Comparison of ENCODE assay signal across 14 cellular contexts in the genomic region with DNA sequence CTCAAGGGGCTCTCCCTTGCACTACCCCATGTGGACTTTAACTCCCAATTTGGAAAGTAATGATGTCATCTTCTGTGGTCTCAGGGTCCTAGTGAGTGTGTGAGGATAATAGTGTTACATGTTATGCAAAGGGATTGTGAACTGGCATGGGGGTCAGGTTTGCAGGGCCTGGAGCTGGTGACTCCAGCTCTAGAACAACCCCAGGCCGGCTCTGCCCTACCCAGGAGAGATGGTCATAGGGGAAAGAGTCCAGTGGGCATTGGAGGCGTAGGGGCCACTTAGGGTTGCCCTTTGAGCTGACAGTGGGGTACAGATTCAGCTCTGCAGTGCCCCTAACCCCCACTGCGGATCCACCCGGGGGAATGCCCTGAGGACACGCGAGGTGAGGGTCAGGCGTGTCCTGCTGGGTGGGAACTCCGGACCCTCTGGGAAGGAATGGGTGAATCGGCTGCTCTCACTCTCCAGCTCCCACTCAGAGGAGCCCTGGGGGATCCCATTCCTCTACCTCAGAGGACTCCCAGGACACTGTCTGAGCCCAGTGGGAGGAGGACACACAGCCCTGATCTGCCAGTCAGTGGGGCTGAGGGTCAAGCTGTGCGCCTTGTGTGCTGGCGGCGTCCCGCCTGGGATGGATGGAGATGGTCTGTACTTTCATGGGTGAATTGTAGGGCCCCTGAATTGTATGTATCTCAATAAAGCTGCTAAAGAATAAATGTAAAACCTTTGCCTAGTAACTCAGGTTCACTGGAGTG. TPM values are rescaled to one million over a fixed set of nuclear protein-coding genes. Genes with fewer than 3 reads are reported as not detected.
DNase-seq lines count a peak whose midpoint lies in the region; ATAC-seq, FAIRE-seq and TF ChIP-seq lines count a peak whose summit lies in the region.
"Had no signal": no experiment of that assay in that cellular context is flagged by ENCODE, and none has a peak within 500 bp of the region (broad histone marks: within the 10 kb centered on the region; RNA-seq: fewer than 3 reads in every experiment).

No MANE protein-coding gene starts in this region.

- FAIRE-seq in K562 (lab: Jason Lieb, UNC) = no peak

- no peak overlapping the region for H2AFZ ChIP-seq in K562 (ENCODE audit: low read depth, low read length)

- no peaks in the 10 kb centered on the region for H3K36me3 Mint-ChIP-seq in naive thymus-derived CD8-positive, alpha-beta T cell
- H3K36me3 Mint-ChIP-seq: stimulated activated effector memory CD8-positive, alpha-beta T cell treated with anti-CD3 and anti-CD28 coated beads, Interleukin-12 subunit alpha, Interleukin-12 subunit beta, amount 100 ng/mL, for 72 hours had no signal

- CTCF ChIA-PET in K562 (lab: Yijun Ruan, JAX; ENCODE audit: low intra/inter-chr PET ratio) = no interaction called here

- ATAC-seq in K562 (no peak), HG03025 (IDR thresholded peaks at IDR 0.05; ENCODE audit: low FRiP score, unreplicated experiment) (no peak)
- ATAC-seq in naive thymus-derived CD8-positive, alpha-beta T cell = no peak
- ATAC-seq: stimulated activated effector memory CD8-positive, alpha-beta T cell treated with anti-CD3 and anti-CD28 coated beads, Interleukin-12 subunit alpha, Interleukin-12 subunit beta, amount 100 ng/mL, for 72 hours had no signal

- no peaks in the 10 kb centered on the region for H3K9me3 ChIP-seq in K562 (replicated peaks; ENCODE audit: control insufficient read depth, insufficient read depth, low read depth, low read length)

- no peaks in the 10 kb centered on the region for H3K79me2 ChIP-seq in K562 (ENCODE audit: control insufficient read depth, insufficient read depth, low read length)

- no TSS peak for BruUV-seq in K562 (replicated peaks; lab: Mats Ljungman, UMichigan)

- POLR2A ChIA-PET in K562 (lab: Yijun Ruan, JAX) = interaction anchor here (0.6 to 3.1 kb wide), 4 partner anchors 14 to 922 kb away, joined by 3 to 10 read pairs (median 3); partner anchors contain the start of genes BRD9 and TRIP13
- POLR2A ChIA-PET in naive thymus-derived CD8-positive, alpha-beta T cell (lab: Charles Lee) = interaction anchor here (1.0 to 1.3 kb wide), 2 partner anchors 9 to 380 kb away, joined by 3 to 4 read pairs; no protein-coding TSS in a partner anchor

- H3K27me3 Mint-ChIP-seq in naive thymus-derived CD8-positive, alpha-beta T cell = peaks cover 12 to 45% (median 24%) of the 10 kb centered on the region in 5 donors

- TF ChIP-seq POLR2A in K562 (conservative IDR thresholded peaks at IDR 0.05) = no peak

- H3K4me3 ChIP-seq in K562 = no peak overlapping the region

- H3K27ac ChIP-seq in K562 (ENCODE audit: extremely low read depth, low read depth, low read length) = no peak overlapping the region

- H3K4me1 ChIP-seq in K562 (replicated peaks in 1 of 2; ENCODE audit: control insufficient read depth in 2 of 2, insufficient read depth in 2 of 2, low read length in 2 of 2) = peaks cover 0 to 49% of the 10 kb centered on the region in 2 experiments; a peak in 3 of 5 replicates

- no peaks in the 10 kb centered on the region for H3K9me3 Mint-ChIP-seq in naive thymus-derived CD8-positive, alpha-beta T cell
- H3K9me3 Mint-ChIP-seq: stimulated activated effector memory CD8-positive, alpha-beta T cell treated with anti-CD3 and anti-CD28 coated beads, Interleukin-12 subunit alpha, Interleukin-12 subunit beta, amount 100 ng/mL, for 72 hours had no signal

- no peak for TF ChIP-seq RAD21 in K562 (CRISPR knock-in tag; conservative IDR thresholded peaks at IDR 0.05 in 1 of 2, IDR thresholded peaks at IDR 0.05 in 1 of 2)

- TF ChIP-seq CTCF in K562 (IDR thresholded peaks at IDR 0.05 in 2 of 3, conservative IDR thresholded peaks at IDR 0.05 in 1 of 3; ENCODE audit: insufficient read depth in 2 of 3, low read depth in 1 of 3, low read length in 3 of 3) = no peak

- no peak overlapping the region for H3K9ac ChIP-seq in K562 (ENCODE audit: insufficient read depth in 1 of 2, low read depth in 2 of 2, low read length in 2 of 2)

- no peaks in the 10 kb centered on the region for H3K9me1 ChIP-seq in K562 (ENCODE audit: control insufficient read depth, insufficient read depth, low read length)

- peak overlapping the region; percentile 57 to 81 (median 69) for H3K4me3 Mint-ChIP-seq in naive thymus-derived CD8-positive, alpha-beta T cell
- H3K4me3 Mint-ChIP-seq: stimulated activated effector memory CD8-positive, alpha-beta T cell treated with anti-CD3 and anti-CD28 coated beads, Interleukin-12 subunit alpha, Interleukin-12 subunit beta, amount 100 ng/mL, for 72 hours had no signal

- H3K4me1 Mint-ChIP-seq in naive thymus-derived CD8-positive, alpha-beta T cell = peaks cover 19 to 39% (median 29%) of the 10 kb centered on the region in 4 donors

- in situ Hi-C loops in K562 (cut with MboI) = no loop called here

- WGBS in K562 (ENCODE audit: insufficient coverage, low coverage, missing lambda C conversion rate) = 53% methylated on average over 13 of the region's 13 CpGs

- H3K27me3 ChIP-seq in K562 (ENCODE audit: control insufficient read depth in 2 of 2, insufficient read depth in 2 of 2, low read length in 2 of 2) = peaks cover 44 to 81% of the 10 kb centered on the region in 2 experiments

- peak; percentile 2 for DNase-seq in stimulated activated CD4-positive, alpha-beta T cell treated with anti-CD3 and anti-CD28 coated beads, Interleukin-4, amount 100 ng/mL, for 24 hours
- DNase-seq in stimulated activated CD4-positive, alpha-beta T cell treated with anti-CD3 and anti-CD28 coated beads, Interleukin-2, amount 100 ng/mL, for 48 hours = no peak
- DNase-seq in K562 (ENCODE audit: extremely low read depth in 1 of 4, low spot score in 3 of 4) (no peak), NCI-H2029 (lab: John Stamatoyannopoulos, UW) (no peak), cortex of kidney (lab: John Stamatoyannopoulos, UW) (no peak), NCI-H128 (lab: John Stamatoyannopoulos, UW; ENCODE audit: unreplicated experiment) (no peak)
- peak in 1 of 10 donors; percentile 15 for DNase-seq in naive thymus-derived CD8-positive, alpha-beta T cell
- DNase-seq: dermis blood vessel endothelial cell; midbrain; NCI-H1092; NCI-H774; stimulated activated CD4-positive, alpha-beta T cell treated with anti-CD3 and anti-CD28 coated beads, Interleukin-12 subunit alpha, Interleukin-12 subunit beta, amount 100 ng/mL, for 4 hours had no signal

- TF ChIP-seq EP300 in K562 (IDR thresholded peaks at IDR 0.05; ENCODE audit: low read length) = no peak

- peak overlapping the region in 1 of 10 donors; percentile 50 for H3K27ac Mint-ChIP-seq in naive thymus-derived CD8-positive, alpha-beta T cell
- H3K27ac Mint-ChIP-seq: stimulated activated effector memory CD8-positive, alpha-beta T cell treated with anti-CD3 and anti-CD28 coated beads, Interleukin-12 subunit alpha, Interleukin-12 subunit beta, amount 100 ng/mL, for 72 hours had no signal

- H3K4me2 ChIP-seq in K562 (ENCODE audit: insufficient read depth, low read length) = no peak overlapping the region

- H3K36me3 ChIP-seq in K562 (ENCODE audit: control insufficient read depth, insufficient read depth, low read length) = no peaks in the 10 kb centered on the region

- intact Hi-C loops in K562 (cut with micrococcal nuclease) = no loop called here

- H4K20me1 ChIP-seq in K562 (replicated peaks; ENCODE audit: control insufficient read depth, insufficient read depth, low read length) = peaks cover 48% of the 10 kb centered on the region

TF ChIP-seq in K562, 482 proteins besides CTCF, POLR2A, EP300 and RAD21:
- TF ChIP-seq ATF3 (IDR thresholded peaks at IDR 0.05) = 0 out of 2 replicates have a peak, but pooled peaks have one; percentile 46
- no peak for TF ChIP-seq ATF3 (CRISPR knock-in tag; conservative IDR thresholded peaks at IDR 0.05)
- TF ChIP-seq ATF7 (IDR thresholded peaks at IDR 0.05) = peak; percentile 22; the same call in 1 of the 2 replicates
- no peak for TF ChIP-seq ZNF282 (CRISPR knock-in tag; IDR thresholded peaks at IDR 0.05)
- no peak for TF ChIP-seq THAP7 (CRISPR knock-in tag; IDR thresholded peaks at IDR 0.05)

RNA-seq across cellular contexts. Expression of gene NKD2, which starts 2.5 kb away (rescaled TPM):
- total RNA-seq in K562 (2011; cell fraction: chromatin; rRNA removed; ENCODE audit: low replicate concordance) = 0.55 and 2.0 TPM in 2 replicates
- total RNA-seq in K562 (2011; cell fraction: nucleolus; rRNA removed) = 0.67 and 1.7 TPM in 2 replicates
- total RNA-seq in K562 (2011; cell fraction: nucleoplasm; rRNA removed) = 0.37 TPM in 1 of 2 replicates, not detected in the other
- total RNA-seq in K562 (2014; rRNA removed) (0.12 and 0.64 TPM in 2 replicates), K562 (2014; rRNA removed; fragmentation: Illumina TruSeq; extraction: Trizol) (not detected in 2 replicates), K562 (2015; rRNA removed; fragmentation: Illumina TruSeq; extraction: Trizol) (not detected in 2 replicates), K562 (2021) (0.35 and 0.38 TPM in 2 replicates)
- polyA plus RNA-seq in K562 (2011; rRNA removed) (0.20 and 0.65 TPM in 2 replicates), K562 (2014; fragmentation: Illumina TruSeq; extraction: Trizol) (not detected in 2 replicates), K562 (2014; fragmentation: Nextera tagmentation; extraction: Ambion mirVana) (not detected), K562 (2014; rRNA removed) (0.09 TPM in 1 of 2 replicates, not detected in the other)
- polyA plus RNA-seq in K562 (2011; cell fraction: cytosol; rRNA removed) = 0.29 TPM in 1 of 2 replicates, not detected in the other
- 3.0 and 5.0 TPM in 2 replicates for polyA plus RNA-seq in K562 (2011; cell fraction: nucleus; rRNA removed)
- 0.16 and 0.98 TPM in 2 replicates for polyA plus RNA-seq in K562 (2012)
- polyA minus RNA-seq in K562 (2011; rRNA and poly(A)+ RNA removed) = not detected in 2 replicates
- polyA minus RNA-seq in K562 (2011; cell fraction: cytosol; rRNA and poly(A)+ RNA removed) = 1.3 TPM in 1 of 2 replicates, not detected in the other
- 1.00 and 1.3 TPM in 2 replicates for polyA minus RNA-seq in K562 (2011; cell fraction: nucleus; rRNA and poly(A)+ RNA removed)
- not detected for total RNA-seq in naive thymus-derived CD8-positive, alpha-beta T cell
- under 1 TPM in 1 of 3 donors, not detected in 2; 0.14 TPM for polyA plus RNA-seq in naive thymus-derived CD8-positive, alpha-beta T cell
